In the genomic region with DNA sequence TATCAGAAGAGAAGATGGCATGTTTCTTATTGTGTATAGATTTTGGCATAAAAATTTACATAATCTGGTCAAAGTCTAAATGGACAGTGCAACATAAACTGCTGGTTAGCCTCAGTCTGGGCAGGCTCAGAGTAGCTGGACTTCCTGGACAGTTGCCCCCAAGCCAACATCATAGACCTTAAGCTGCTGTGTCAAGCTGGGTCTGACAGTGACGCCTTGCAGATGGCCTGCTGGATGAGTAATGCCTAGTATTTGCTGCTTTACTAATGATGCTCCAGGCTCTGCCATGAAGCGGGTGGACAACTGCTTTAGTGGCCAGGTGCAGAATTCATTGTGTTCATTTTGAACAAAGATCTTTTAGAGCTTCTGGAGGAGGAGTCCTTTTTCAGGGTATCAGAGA, we compare ENCODE assay signal across 17 cellular contexts.
DNase-seq lines count a peak whose midpoint lies in the region; ATAC-seq and TF ChIP-seq lines count a peak whose summit lies in the region.
"Had no signal": no experiment of that assay in that cellular context is flagged by ENCODE, and none has a peak within 500 bp of the region (broad histone marks: within the 10 kb centered on the region; RNA-seq: fewer than 3 reads in every experiment).

No MANE protein-coding gene starts in this region.

- ATAC-seq in GM21529 (IDR thresholded peaks at IDR 0.05; ENCODE audit: unreplicated experiment) (no peak), GM21360 (IDR thresholded peaks at IDR 0.05; ENCODE audit: unreplicated experiment) (no peak)
- ATAC-seq: activated CD4-positive, alpha-beta T cell treated with anti-CD3 and anti-CD28 coated beads for 36 hours; pancreas; stimulated activated effector memory CD8-positive, alpha-beta T cell treated with anti-CD3 and anti-CD28 coated beads, Interleukin-12 subunit alpha, Interleukin-12 subunit beta, amount 100 ng/mL, for 72 hours had no signal

- no peak overlapping the region for H3K4me2 ChIP-seq in GM23248 (ENCODE audit: unreplicated experiment)

- peak; percentile 73 for DNase-seq in ELF-1 (ENCODE audit: low read depth, low spot score)
- DNase-seq in WERI-Rb-1: peak; percentile 7
- peak; percentile 74 for DNase-seq in cardiac septum (ENCODE audit: low spot score)
- peak; percentile 59 for DNase-seq in myocyte (ENCODE audit: low read depth)
- no peak for DNase-seq in NCI-H1436 treated with DMSO at 0.1 percent for 48 hours (lab: John Stamatoyannopoulos, UW)
- no peak for DNase-seq in GM23248
- DNase-seq: activated CD4-positive, alpha-beta T cell treated with anti-CD3 and anti-CD28 coated beads for 36 hours; activated naive CD4-positive, alpha-beta T cell; kidney glomerular epithelial cell; NCI-H1436; NCI-H446; thyroid gland had no signal

- no peak overlapping the region for H2AFZ ChIP-seq in GM23248

- H3K9ac ChIP-seq in GM23248: no peak overlapping the region

- no peaks in the 10 kb centered on the region for H3K79me2 ChIP-seq in GM23248 (ENCODE audit: insufficient read depth)

- H3K9me2 ChIP-seq in GM23248 (ENCODE audit: insufficient read depth): no peaks in the 10 kb centered on the region

- no peak overlapping the region for H3K27ac ChIP-seq in WERI-Rb-1
- H3K27ac ChIP-seq in GM23248: no peak overlapping the region
- H3K27ac ChIP-seq: pancreas, skin epidermis, thyroid gland had no signal

- in situ Hi-C loops in GM23248 (cut with MboI): no loop called here

- H3K36me3 ChIP-seq in WERI-Rb-1: no peaks in the 10 kb centered on the region
- no peaks in the 10 kb centered on the region for H3K36me3 ChIP-seq in GM23248 (ENCODE audit: low read depth)
- H3K36me3 ChIP-seq: pancreas, thyroid gland had no signal

- H3K9me3 ChIP-seq in WERI-Rb-1 (ENCODE audit: severe bottlenecking): no peaks in the 10 kb centered on the region
- H3K9me3 ChIP-seq in GM23248 (ENCODE audit: low read depth): no peaks in the 10 kb centered on the region
- H3K9me3 ChIP-seq: pancreas, thyroid gland had no signal

- no peak for TF ChIP-seq CTCF in WERI-Rb-1 (IDR thresholded peaks at IDR 0.05; ENCODE audit: low read depth, low read length)

- no peaks in the 10 kb centered on the region for H3K4me1 ChIP-seq in GM23248 (ENCODE audit: insufficient read depth)
- H3K4me1 ChIP-seq: pancreas, thyroid gland had no signal

- H3K4me3 ChIP-seq in WERI-Rb-1 (ENCODE audit: low read depth, low read length) (no peak overlapping the region), GM23248 (no peak overlapping the region)
- H3K4me3 ChIP-seq: pancreas, skin epidermis, thyroid gland had no signal

- 94 to 95% methylated on average over 2 of the region's 2 CpGs for WGBS in GM23248 (ENCODE audit: low coverage in 1 of 2, low lambda C conversion rate in 2 of 2, missing lambda C conversion rate in 2 of 2), 2 experiments

- intact Hi-C loops in cardiac septum (cut with DNase I): loop anchor here (10.0 kb wide), 1 partner anchor 791 kb away; no protein-coding TSS in a partner anchor

- H4K20me1 ChIP-seq in GM23248 (ENCODE audit: insufficient read depth): no peaks in the 10 kb centered on the region

- H3F3A ChIP-seq in GM23248 (ENCODE audit: insufficient read depth): no peaks in the 10 kb centered on the region

- H3K27me3 ChIP-seq in WERI-Rb-1 (ENCODE audit: insufficient read depth, low read depth, severe bottlenecking) (no peaks in the 10 kb centered on the region), GM23248 (replicated peaks; ENCODE audit: insufficient read depth) (no peaks in the 10 kb centered on the region)
- H3K27me3 ChIP-seq: pancreas, thyroid gland had no signal

Comparison
In these comparisons a context has a peak if more than half of its experiments do, and no peak if none do; other contexts are left out.
1. DNase-seq: peak in ELF-1 (single experiment), WERI-Rb-1 (single experiment), cardiac septum (single experiment) and myocyte (single experiment); none in NCI-H1436 treated with DMSO at 0.1 percent for 48 hours (single experiment) and GM23248 (single experiment).